ENCODE assay signal across 7 cellular contexts in the genomic region with DNA sequence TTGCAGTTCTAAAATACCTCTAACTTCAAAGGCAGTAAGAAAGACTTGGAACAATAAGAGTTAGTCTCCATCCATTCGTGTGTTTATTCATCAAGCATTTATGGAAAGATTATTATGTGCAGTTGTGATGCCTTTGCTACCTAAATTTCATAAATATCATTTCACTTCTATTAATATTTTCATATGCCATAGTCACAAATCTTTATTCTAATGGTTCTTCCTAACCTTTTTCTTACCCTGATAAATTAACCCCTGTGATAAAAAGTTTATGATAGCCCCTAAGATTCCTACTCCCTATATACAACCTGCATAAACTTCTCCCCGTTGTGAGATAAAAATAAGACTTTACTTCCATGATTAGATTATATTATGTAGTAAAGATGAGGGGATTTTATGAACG.
"Had no signal": no experiment of that assay in that cellular context is flagged by ENCODE, and none has a peak within 500 bp of the region (broad histone marks: within the 10 kb centered on the region; RNA-seq: fewer than 3 reads in every experiment).

No MANE protein-coding gene starts in this region.

- H3K27ac ChIP-seq: HL-60, KMS-11 had no signal

- H3K4me3 ChIP-seq: K562 had no signal

- ATAC-seq: HepG2, K562 had no signal

- FAIRE-seq: HepG2, HTR-8/SVneo, K562 had no signal

- DNase-seq: KBM-7, KG1 had no signal

- H3K4me2 ChIP-seq: KMS-11 had no signal

- H3K9ac ChIP-seq: KMS-11 had no signal
